ENCODE assay signal across 23 cellular contexts in genomic region chr4:23579166-23579565, GRCh38.
DNase-seq lines count a peak whose midpoint lies in the region; ATAC-seq and TF ChIP-seq lines count a peak whose summit lies in the region.
"Had no signal": no experiment of that assay in that cellular context is flagged by ENCODE, and none has a peak within 500 bp of the region (broad histone marks: within the 10 kb centered on the region; RNA-seq: fewer than 3 reads in every experiment).

No MANE protein-coding gene starts in this region.

- H3K36me3 Mint-ChIP-seq in nephron (ENCODE audit: low read depth): no peaks in the 10 kb centered on the region
- H3K36me3 Mint-ChIP-seq in activated T-cell treated with anti-CD3 and anti-CD28 coated beads, Interleukin-2, amount 50 U/mL, for 24 hours (ENCODE audit: low read depth): no peaks in the 10 kb centered on the region
- H3K36me3 Mint-ChIP-seq: CD14-positive monocyte; CD4-positive, alpha-beta memory T cell; CD4-positive, CD25-positive, alpha-beta regulatory T cell; CD8-positive, alpha-beta memory T cell had no signal

- peak overlapping the region in 2 of 3 experiments; percentile 26 to 39 for H3K27ac Mint-ChIP-seq in nephron
- H3K27ac Mint-ChIP-seq in activated T-cell treated with anti-CD3 and anti-CD28 coated beads, Interleukin-2, amount 50 U/mL, for 24 hours: no peak overlapping the region
- H3K27ac Mint-ChIP-seq: CD14-positive monocyte; CD4-positive, alpha-beta memory T cell; CD4-positive, CD25-positive, alpha-beta regulatory T cell; CD8-positive, alpha-beta memory T cell had no signal

- H3K9me3 Mint-ChIP-seq in nephron: no peaks in the 10 kb centered on the region
- peaks cover 15% of the 10 kb centered on the region for H3K9me3 Mint-ChIP-seq in activated T-cell treated with anti-CD3 and anti-CD28 coated beads, Interleukin-2, amount 50 U/mL, for 24 hours

- H3K36me3 ChIP-seq in gastrocnemius medialis (no peaks in the 10 kb centered on the region), brain microvascular endothelial cell (replicated peaks) (no peaks in the 10 kb centered on the region)
- H3K36me3 ChIP-seq: BE2C, BLaER1 had no signal

- H3K4me1 Mint-ChIP-seq in nephron: peaks cover 12% of the 10 kb centered on the region
- H3K4me1 Mint-ChIP-seq in activated T-cell treated with anti-CD3 and anti-CD28 coated beads, Interleukin-2, amount 50 U/mL, for 24 hours (ENCODE audit: low read depth): no peaks in the 10 kb centered on the region
- H3K4me1 Mint-ChIP-seq: CD14-positive monocyte; CD4-positive, alpha-beta memory T cell; CD4-positive, CD25-positive, alpha-beta regulatory T cell; CD8-positive, alpha-beta memory T cell had no signal

- peak overlapping the region in 1 of 3 experiments; percentile 3 for H3K4me3 Mint-ChIP-seq in nephron
- no peak overlapping the region for H3K4me3 Mint-ChIP-seq in activated T-cell treated with anti-CD3 and anti-CD28 coated beads, Interleukin-2, amount 50 U/mL, for 24 hours
- H3K4me3 Mint-ChIP-seq: CD14-positive monocyte; CD4-positive, alpha-beta memory T cell; CD4-positive, CD25-positive, alpha-beta regulatory T cell; CD8-positive, alpha-beta memory T cell had no signal

- peaks cover 18 to 21% of the 10 kb centered on the region in 2 donors for H3K4me1 ChIP-seq in gastrocnemius medialis
- H3K4me1 ChIP-seq: BE2C, BLaER1 had no signal

- H3K27me3 Mint-ChIP-seq in nephron (ENCODE audit: low read depth): no peaks in the 10 kb centered on the region
- no peaks in the 10 kb centered on the region for H3K27me3 Mint-ChIP-seq in activated T-cell treated with anti-CD3 and anti-CD28 coated beads, Interleukin-2, amount 50 U/mL, for 24 hours
- H3K27me3 Mint-ChIP-seq: CD4-positive, alpha-beta memory T cell; CD4-positive, CD25-positive, alpha-beta regulatory T cell; CD8-positive, alpha-beta memory T cell had no signal

- H3K27ac ChIP-seq in gastrocnemius medialis (peak overlapping the region; percentile 51 to 75 (median 68)), brain microvascular endothelial cell (no peak overlapping the region)
- H3K27ac ChIP-seq: BLaER1 had no signal

- H3K27me3 ChIP-seq in gastrocnemius medialis: no peaks in the 10 kb centered on the region
- no peaks in the 10 kb centered on the region for H3K27me3 ChIP-seq in brain microvascular endothelial cell (replicated peaks)
- H3K27me3 ChIP-seq: BE2C, BLaER1 had no signal

- no peak for TF ChIP-seq POLR2A in gastrocnemius medialis (IDR thresholded peaks at IDR 0.05)

- H3K9me3 ChIP-seq in gastrocnemius medialis: no peaks in the 10 kb centered on the region
- H3K9me3 ChIP-seq: BE2C, BLaER1 had no signal

- DNase-seq in gastrocnemius medialis: peak in 1 of 2 donors; percentile 2
- DNase-seq in activated T-cell treated with anti-CD3 and anti-CD28 coated beads, Interleukin-2, amount 50 U/mL, for 24 hours: no peak
- no peak for DNase-seq in UCSD-AML1 (lab: John Stamatoyannopoulos, UW; ENCODE audit: unreplicated experiment)
- DNase-seq in brain microvascular endothelial cell: no peak
- DNase-seq: 8988T; ACHN; BE2C; C1 segment of cervical spinal cord; CD4-positive, alpha-beta memory T cell; CD4-positive, CD25-positive, alpha-beta regulatory T cell; CD8-positive, alpha-beta memory T cell; COR-L47; DMS 273 treated with DMSO at 0.1 percent for 48 hours; DMS153; DMS53; DMS79; DND-41; EL; GDM1 had no signal

- in situ Hi-C loops in gastrocnemius medialis (cut with MboI; ENCODE audit: low sequenced_read_pairs in 4 of 4) (no loop called here), brain microvascular endothelial cell (cut with HindIII; ENCODE audit: low pct_ligation_motif_present, low sequenced_read_pairs) (no loop called here)

- no peak for TF ChIP-seq CTCF in nephron (IDR thresholded peaks at IDR 0.05; ENCODE audit: unreplicated experiment in 3 of 3)
- TF ChIP-seq CTCF in gastrocnemius medialis (IDR thresholded peaks at IDR 0.05 in 4 of 5, conservative IDR thresholded peaks at IDR 0.05 in 1 of 5): no peak
- TF ChIP-seq CTCF in brain microvascular endothelial cell (IDR thresholded peaks at IDR 0.05; ENCODE audit: low read depth, low read length, missing control alignments): no peak

- intact Hi-C loops in gastrocnemius medialis (cut with DNase I; ENCODE audit: low total_unique reads): no loop called here

- peak; percentile 88 to 89 for ATAC-seq in gastrocnemius medialis
- ATAC-seq: GM12878 had no signal

- H3K4me3 ChIP-seq in gastrocnemius medialis (peak overlapping the region in 1 of 4 donors; percentile 8), brain microvascular endothelial cell (ENCODE audit: low read depth, low read length) (no peak overlapping the region)
- H3K4me3 ChIP-seq: BLaER1, GM12878 had no signal
